Comparison of ENCODE assay signal across 7 cellular contexts in the genomic region with DNA sequence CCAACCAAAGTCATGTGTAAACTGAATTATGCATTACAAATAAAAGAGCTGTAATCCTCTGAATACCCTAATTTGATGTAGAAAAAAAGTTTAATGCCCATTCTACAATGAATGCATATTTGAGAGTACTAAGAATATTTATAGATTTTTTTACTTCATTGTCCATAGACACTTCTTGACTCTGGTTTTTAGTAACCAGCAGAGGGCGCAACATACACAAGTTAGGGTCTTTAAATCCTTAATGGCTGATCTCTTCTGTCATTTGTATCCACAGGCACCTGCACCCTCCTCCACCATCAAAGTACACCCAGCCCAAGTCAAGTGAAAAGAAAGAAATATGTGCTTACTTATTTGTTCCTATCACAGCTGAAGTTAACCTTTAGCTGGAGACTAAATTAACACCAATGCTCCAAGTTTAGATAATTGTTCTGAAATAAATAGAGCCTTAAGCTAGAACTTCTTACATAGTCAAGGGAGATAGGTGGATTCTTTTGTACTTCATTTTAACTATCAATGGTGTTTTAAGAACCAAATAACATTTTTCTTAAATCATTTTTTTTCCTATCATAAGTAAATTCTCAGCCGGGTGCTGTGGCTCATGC.
DNase-seq lines count a peak whose midpoint lies in the region; ATAC-seq and TF ChIP-seq lines count a peak whose summit lies in the region.

No MANE protein-coding gene starts in this region.

- TF ChIP-seq CTCF in GM12873 (IDR thresholded peaks at IDR 0.05; ENCODE audit: insufficient read depth, low read depth, low read length, missing control alignments) (peak; percentile 50), astrocyte of the cerebellum (IDR thresholded peaks at IDR 0.05; ENCODE audit: low read depth, low read length, missing control alignments) (peak; percentile 56)

- H3K4me3 ChIP-seq in astrocyte of the cerebellum (ENCODE audit: low read depth, low read length), result no peak overlapping the region

- in situ Hi-C loops in astrocyte of the cerebellum (cut with HindIII; ENCODE audit: low sequenced_read_pairs), result no loop called here

- DNase-seq in NAMALWA (ENCODE audit: low spot score) (peak; percentile 85), T follicular helper cell (ENCODE audit: low read depth) (peak; percentile 32), astrocyte of the cerebellum (ENCODE audit: low read depth) (peak; percentile 57), iPS DF 4.7 (ENCODE audit: extremely low read depth, low spot score) (peak; percentile 28)
- DNase-seq in stimulated activated CD4-positive, alpha-beta T cell treated with anti-CD3 and anti-CD28 coated beads, Interleukin-1b, Interleukin-23, amount 100 ng/mL, for 1 hour (ENCODE audit: low read depth in 2 of 2), result peak; percentile 10 to 26

- ATAC-seq in HG02571 (IDR thresholded peaks at IDR 0.05; ENCODE audit: unreplicated experiment), result peak; percentile 82

Comparison
In these comparisons a context has a peak if more than half of its experiments do, and no peak if none do; other contexts are left out.
1. DNase-seq: peak in every context shown above with its lines; median percentile 85 in NAMALWA; 57 in astrocyte of the cerebellum; 32 in T follicular helper cell; 28 in iPS DF 4.7; 18 in stimulated activated CD4-positive, alpha-beta T cell treated with anti-CD3 and anti-CD28 coated beads, Interleukin-1b, Interleukin-23, amount 100 ng/mL, for 1 hour.